Comparison of ENCODE assay signal across 13 cellular contexts in the genomic region with DNA sequence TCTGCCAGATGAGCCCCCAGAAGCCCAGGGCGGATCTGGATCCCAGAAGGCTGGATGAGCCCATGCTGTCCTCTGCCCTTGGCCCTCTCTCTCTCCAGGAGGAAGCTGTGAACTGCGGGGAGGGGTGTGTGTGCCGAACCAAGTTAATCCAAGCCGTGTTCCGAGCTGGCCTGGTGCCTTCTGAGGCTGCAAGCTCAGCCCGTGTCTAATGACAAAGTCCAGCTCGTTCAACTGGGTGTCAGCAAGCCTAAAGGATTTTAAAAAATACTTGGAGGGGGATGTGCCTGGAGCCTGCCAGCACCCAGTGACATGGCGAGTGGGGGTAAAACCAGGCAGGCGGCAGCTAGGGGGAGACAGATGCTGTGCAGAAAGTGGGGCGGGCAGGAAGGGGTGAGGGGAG. TPM values are rescaled to one million over a fixed set of nuclear protein-coding genes. Genes with fewer than 3 reads are reported as not detected.
DNase-seq lines count a peak whose midpoint lies in the region; ATAC-seq and TF ChIP-seq lines count a peak whose summit lies in the region.
"Had no signal": no experiment of that assay in that cellular context is flagged by ENCODE, and none has a peak within 500 bp of the region (broad histone marks: within the 10 kb centered on the region; RNA-seq: fewer than 3 reads in every experiment).

No MANE protein-coding gene starts in this region.

- peaks cover 44% of the 10 kb centered on the region for H3K36me3 ChIP-seq in adipocyte (ENCODE audit: control insufficient read depth, insufficient read depth, low read length, severe bottlenecking)

- H3K27ac ChIP-seq in coronary artery = peak overlapping the region in 1 of 2 donors; percentile 64

- H3K27me3 ChIP-seq in adipocyte (replicated peaks; ENCODE audit: control insufficient read depth, insufficient read depth, low read length) = no peaks in the 10 kb centered on the region

- H3K4me1 ChIP-seq in adipocyte (ENCODE audit: control insufficient read depth, insufficient read depth, low read length) = peaks cover 85% of the 10 kb centered on the region

- H3K4me3 ChIP-seq in adipocyte (ENCODE audit: low read length) (no peak overlapping the region), coronary artery (no peak overlapping the region)

- peak; percentile 35 for DNase-seq in AG08395 (ENCODE audit: low spot score)
- DNase-seq in adipocyte (ENCODE audit: low read depth) = no peak
- peak; percentile 89 for DNase-seq in left ventricle myocardium superior
- peak; percentile 75 for DNase-seq in posterior vena cava (ENCODE audit: low spot score)
- no peak for DNase-seq in NCI-H1105 treated with DMSO at 0.1 percent for 48 hours (lab: John Stamatoyannopoulos, UW)
- DNase-seq in coronary artery (ENCODE audit: low spot score) = no peak
- DNase-seq: ACHN; activated naive CD4-positive, alpha-beta T cell treated with anti-CD3 and anti-CD28 coated beads, Interleukin-2, amount 50 U/mL, for 16 hours; retina; T1000 had no signal

- intact Hi-C loops in left ventricle myocardium superior (cut with micrococcal nuclease) (no loop called here), posterior vena cava (cut with DNase I) (no loop called here)

- no peak for TF ChIP-seq CTCF in coronary artery (IDR thresholded peaks at IDR 0.05)

- H3K9me3 ChIP-seq in adipocyte (ENCODE audit: control insufficient read depth, low read length) = no peaks in the 10 kb centered on the region

- ATAC-seq in left ventricle myocardium superior (peak; percentile 80), HG03045 (IDR thresholded peaks at IDR 0.05; ENCODE audit: unreplicated experiment) (no peak), HG02885 (IDR thresholded peaks at IDR 0.05; ENCODE audit: poor library complexity, unreplicated experiment) (no peak)
- ATAC-seq: Panc1 had no signal

- peak overlapping the region; percentile 76 for H3K9ac ChIP-seq in adipocyte (ENCODE audit: low read length)

RNA-seq across cellular contexts. Expression of a gene that starts 8.0 kb away (rescaled TPM):
- total RNA-seq in left ventricle myocardium superior (6.8 TPM), posterior vena cava (10 to 100 TPM in 1 of 2 donors, 1 to 10 TPM in 1; 4.2 to 16.6 TPM)

Comparison
In these comparisons a context has a peak if more than half of its experiments do, and no peak if none do; other contexts are left out.
1. DNase-seq: peak in AG08395 (single experiment), left ventricle myocardium superior (single experiment) and posterior vena cava (single experiment); none in adipocyte (single experiment), NCI-H1105 treated with DMSO at 0.1 percent for 48 hours (single experiment) and coronary artery (single experiment).